In genomic region chr3:61617041-61617440, GRCh38 we compare ENCODE assay signal across 17 cellular contexts. TPM values are rescaled to one million over a fixed set of nuclear protein-coding genes. Genes with fewer than 3 reads are reported as not detected.
DNase-seq lines count a peak whose midpoint lies in the region; ATAC-seq and TF ChIP-seq lines count a peak whose summit lies in the region.
"Had no signal": no experiment of that assay in that cellular context is flagged by ENCODE, and none has a peak within 500 bp of the region (broad histone marks: within the 10 kb centered on the region; RNA-seq: fewer than 3 reads in every experiment).

No MANE protein-coding gene starts in this region.

- ATAC-seq in left ventricle myocardium superior (peak; percentile 58), GM18505 (IDR thresholded peaks at IDR 0.05; ENCODE audit: unreplicated experiment) (no peak)
- ATAC-seq: foreskin keratinocyte, T-cell had no signal

- peaks cover 42% of the 10 kb centered on the region for H3K79me2 ChIP-seq in parathyroid adenoma

- DNase-seq in AG10803 (ENCODE audit: low read depth) (peak; percentile 16), RPMI7951 (ENCODE audit: low read depth) (peak; percentile 28), left ventricle myocardium superior (no peak), inferior parietal cortex (ENCODE audit: extremely low spot score) (no peak), SHP77 (lab: John Stamatoyannopoulos, UW) (no peak), KBM-7 (no peak)
- DNase-seq: activated CD4-positive, alpha-beta T cell treated with anti-CD3 and anti-CD28 coated beads for 1 hour; activated naive CD4-positive, alpha-beta T cell treated with anti-CD3 and anti-CD28 coated beads, Interleukin-2, amount 10 ng/mL, durations not matched to agents 7 days and 5 days; effector CD4-positive, alpha-beta T cell; foreskin keratinocyte; NCI-H2029; Peyer's patch; stimulated activated CD4-positive, alpha-beta T cell treated with anti-CD3 and anti-CD28 coated beads, Interleukin-1b, Interleukin-23, amount 100 ng/mL, for 48 hours; T-cell had no signal

- no peak overlapping the region for H3K4me2 ChIP-seq in parathyroid adenoma (ENCODE audit: low read length)

- TF ChIP-seq POLR2A in GM18505 (IDR thresholded peaks at IDR 0.05; ENCODE audit: borderline replicate concordance, extremely low read depth, insufficient read depth, insufficient read length) = no peak

- H3K27ac ChIP-seq in parathyroid adenoma = peak overlapping the region; percentile 60
- H3K27ac ChIP-seq: foreskin keratinocyte had no signal

- no peaks in the 10 kb centered on the region for H3K27me3 ChIP-seq in parathyroid adenoma (ENCODE audit: control insufficient read depth, insufficient read depth, low read length)
- H3K27me3 ChIP-seq: foreskin keratinocyte, Peyer's patch had no signal

- H3K36me3 ChIP-seq in parathyroid adenoma (ENCODE audit: control insufficient read depth, insufficient read depth, low read length) = no peaks in the 10 kb centered on the region
- H3K36me3 ChIP-seq: Peyer's patch, prostate gland had no signal

- intact Hi-C loops in left ventricle myocardium superior (cut with micrococcal nuclease) = no loop called here

- H3K9ac ChIP-seq in parathyroid adenoma = no peak overlapping the region

- no peak for TF ChIP-seq CTCF in AG10803 (conservative IDR thresholded peaks at IDR 0.05; ENCODE audit: low read length)
- TF ChIP-seq CTCF in parathyroid adenoma (IDR thresholded peaks at IDR 0.05) = no peak

- peak overlapping the region; percentile 47 for H2AFZ ChIP-seq in parathyroid adenoma

- peaks cover 32% of the 10 kb centered on the region for H3K4me1 ChIP-seq in parathyroid adenoma
- H3K4me1 ChIP-seq: foreskin keratinocyte, prostate gland had no signal

- no peaks in the 10 kb centered on the region for H3K9me3 ChIP-seq in parathyroid adenoma (ENCODE audit: control insufficient read depth, low read length)
- H3K9me3 ChIP-seq: Peyer's patch, prostate gland had no signal

- in situ Hi-C loops in KBM-7 (cut with MboI; ENCODE audit: low pct_unique_long_range_greater_than_20kb, low sequenced_read_pairs) = no loop called here

- H3K4me3 ChIP-seq in AG10803 (ENCODE audit: low read length) (no peak overlapping the region), parathyroid adenoma (ENCODE audit: low read depth, low read length) (no peak overlapping the region)
- H3K4me3 ChIP-seq: Peyer's patch, prostate gland had no signal

RNA-seq across cellular contexts. Expression of gene PTPRG, which starts 55.7 kb away (rescaled TPM):
- 43.0 and 44.9 TPM in 2 replicates for total RNA-seq in RPMI7951 (2014; rRNA removed; shearing (Covaris generic))
- 30.4 TPM for total RNA-seq in left ventricle myocardium superior

Comparison
In these comparisons a context has a peak if more than half of its experiments do, and no peak if none do; other contexts are left out.
1. DNase-seq: peak in AG10803 (single experiment) and RPMI7951 (single experiment); none in left ventricle myocardium superior (single experiment), inferior parietal cortex (single experiment), SHP77 (0 of 2) and KBM-7 (single experiment).